In genomic region chr18:61531891-61532290, GRCh38 we compare ENCODE assay signal across 20 cellular contexts.
"Had no signal": no experiment of that assay in that cellular context is flagged by ENCODE, and none has a peak within 500 bp of the region (broad histone marks: within the 10 kb centered on the region; RNA-seq: fewer than 3 reads in every experiment).

No MANE protein-coding gene starts in this region.

- H3K27ac ChIP-seq: HL-60, KMS-11, SJCRH30 had no signal

- DNase-seq: Kasumi-1; MV-4-11; NCI-H1048; NCI-H1417; NCI-H146; NCI-H1930; NCI-H2107; NCI-H226; NCI-H510A; NCI-H524 treated with DMSO at 0.1 percent for 48 hours; NCI-H82; NK-92 treated with Interleukin-12 subunit alpha and Interleukin-12 subunit beta, amount 100 ng/mL, for 24 hours; PC-3; SHP77 treated with DMSO at 0.1 percent for 48 hours; SJCRH30 had no signal

- H3K9ac ChIP-seq: KMS-11 had no signal

- H3K9me3 Mint-ChIP-seq: IgD-negative memory B cell had no signal

- H3K27ac Mint-ChIP-seq: IgD-negative memory B cell had no signal

- H3K36me3 ChIP-seq: SJCRH30 had no signal

- H3K9me3 ChIP-seq: SJCRH30 had no signal

- H3K4me3 ChIP-seq: K562, SJCRH30 had no signal

- H3K27me3 ChIP-seq: SJCRH30 had no signal

- H3K27me3 Mint-ChIP-seq: IgD-negative memory B cell had no signal

- FAIRE-seq: HTR-8/SVneo, K562 had no signal

- H3K4me1 Mint-ChIP-seq: IgD-negative memory B cell had no signal
